In the genomic region with DNA sequence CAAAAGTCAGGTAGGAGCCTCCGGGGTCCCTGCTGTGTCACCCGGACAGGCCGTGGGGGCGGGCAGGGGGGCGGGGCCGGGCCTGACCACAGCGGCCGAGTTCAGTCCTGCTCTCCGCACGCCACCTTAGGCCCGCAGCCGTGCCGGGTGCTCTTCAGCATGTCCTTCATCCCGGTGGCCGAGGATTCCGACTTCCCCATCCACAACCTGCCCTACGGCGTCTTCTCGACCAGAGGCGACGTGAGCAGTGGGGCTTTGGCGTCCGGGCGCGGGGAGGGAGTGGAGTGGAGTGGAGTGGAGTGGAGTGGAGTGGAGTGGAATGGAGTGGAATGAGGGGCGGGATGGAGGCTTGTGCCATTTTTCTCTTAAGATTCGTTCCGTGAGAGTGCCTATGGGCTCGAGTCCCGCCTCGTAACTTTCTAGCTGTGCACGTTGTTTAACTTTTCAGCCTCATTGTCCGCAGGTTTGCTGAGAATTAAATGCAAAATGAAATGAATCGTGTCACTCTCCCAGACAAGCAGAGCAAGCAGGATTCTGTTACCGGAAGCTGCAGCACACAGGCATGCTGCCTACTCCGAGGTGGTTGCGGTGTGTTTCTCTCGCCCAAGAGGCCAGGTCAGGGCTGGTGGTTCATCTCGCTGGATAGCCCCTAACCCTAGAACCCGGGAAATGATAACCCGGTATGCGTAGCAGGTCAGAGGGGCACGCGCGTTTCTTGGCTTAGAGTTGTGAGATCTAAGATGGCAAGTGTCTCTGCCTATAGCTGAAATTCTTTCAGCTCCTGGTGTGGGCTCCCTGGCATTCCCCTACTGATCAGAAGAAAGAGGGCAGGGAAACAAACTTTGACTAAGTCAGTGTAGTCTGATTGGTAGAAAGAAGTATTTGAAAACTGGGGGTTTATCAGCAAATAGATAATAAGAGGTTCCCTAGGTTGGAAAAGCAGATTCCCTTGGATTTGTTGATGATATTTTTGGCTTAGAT, we compare ENCODE assay signal across 8 cellular contexts. TPM values are rescaled to one million over a fixed set of nuclear protein-coding genes. Genes with fewer than 3 reads are reported as not detected.
DNase-seq lines count a peak whose midpoint lies in the region; ATAC-seq and TF ChIP-seq lines count a peak whose summit lies in the region.

A gene (plus strand): TSS at position 104 of the 981 bp plus-strand sequence. CDS start 56 bp downstream, at position 160.

- peak within 1 kb of the TSS; percentile 90 for H3K27ac Mint-ChIP-seq in CD8-positive, alpha-beta T cell

- H3K4me1 Mint-ChIP-seq in CD8-positive, alpha-beta T cell (ENCODE audit: low read depth) = peaks cover 20% of the 10 kb centered on the region

- peak within 1 kb of the TSS; percentile 87 for H3K4me3 Mint-ChIP-seq in CD8-positive, alpha-beta T cell

- H3K36me3 Mint-ChIP-seq in CD8-positive, alpha-beta T cell = peaks cover 3% of the 10 kb centered on the region

- TF ChIP-seq CTCF in CD8-positive, alpha-beta T cell (IDR thresholded peaks at IDR 0.05) = no peak
- TF ChIP-seq CTCF in body of pancreas (IDR thresholded peaks at IDR 0.05) = peak in 1 of 7 experiments; percentile 5

- peak in 2 of 3 donors; percentile 37 to 49 for TF ChIP-seq POLR2A in body of pancreas (IDR thresholded peaks at IDR 0.05)

- CTCF ChIA-PET in CD8-positive, alpha-beta T cell (lab: Charles Lee) = interaction anchor here (1.2 kb wide), 1 partner anchor 20 kb away, joined by 3 read pairs; no protein-coding TSS in a partner anchor

- DNase-seq in CD8-positive, alpha-beta T cell = peak in 5 of 7 experiments; percentile 9 to 56 (median 33)
- DNase-seq in SW 1271 (lab: John Stamatoyannopoulos, UW) = peak; percentile 71 to 88
- peak; percentile 28 to 42 (median 37) for DNase-seq in body of pancreas
- no peak for DNase-seq in 8988T

- H3K4me3 ChIP-seq in CD8-positive, alpha-beta T cell (ENCODE audit: low read depth, low read length) = peak within 1 kb of the TSS; percentile 74
- H3K4me3 ChIP-seq in body of pancreas (peak within 1 kb of the TSS; percentile 19 to 53), iPS-20b (ENCODE audit: low read length) (peak within 1 kb of the TSS; percentile 85), skeletal muscle satellite cell (ENCODE audit: low read length) (peak within 1 kb of the TSS; percentile 89)

- no peaks in the 10 kb centered on the region for H3K9me3 Mint-ChIP-seq in CD8-positive, alpha-beta T cell

- H3K36me3 ChIP-seq in CD8-positive, alpha-beta T cell (ENCODE audit: insufficient read depth, low read length) = no peaks in the 10 kb centered on the region
- H3K36me3 ChIP-seq in body of pancreas (replicated peaks in 1 of 2; ENCODE audit: insufficient read depth in 1 of 2, low read depth in 2 of 2) (no peaks in the 10 kb centered on the region), iPS-20b (ENCODE audit: insufficient read depth, low read depth, low read length) (no peaks in the 10 kb centered on the region), skeletal muscle satellite cell (ENCODE audit: insufficient read depth, low read length) (no peaks in the 10 kb centered on the region)

- 1 to 2% methylated on average over 26 to 39 of the region's 45 CpGs for WGBS in body of pancreas, 2 donors

- no peaks in the 10 kb centered on the region for H3K27me3 Mint-ChIP-seq in CD8-positive, alpha-beta T cell (ENCODE audit: low read depth)

- H3K9ac ChIP-seq in iPS-20b (ENCODE audit: low read depth, low read length) (peak within 1 kb of the TSS; percentile 76; the same call in 1 of the 2 replicates), skeletal muscle satellite cell (ENCODE audit: low read depth, low read length) (peak within 1 kb of the TSS; percentile 81)

- peaks cover 14% of the 10 kb centered on the region for H3K4me1 ChIP-seq in CD8-positive, alpha-beta T cell (ENCODE audit: insufficient read depth, low read length)
- H3K4me1 ChIP-seq in body of pancreas (peaks cover 13% of the 10 kb centered on the region), iPS-20b (ENCODE audit: insufficient read depth, low read length) (peaks cover 9% of the 10 kb centered on the region), skeletal muscle satellite cell (ENCODE audit: control insufficient read depth, insufficient read depth, low read length) (peaks cover 17% of the 10 kb centered on the region)

- peak within 1 kb of the TSS; percentile 47 for H3K27ac ChIP-seq in CD8-positive, alpha-beta T cell (ENCODE audit: low read depth, low read length)
- H3K27ac ChIP-seq in body of pancreas (peak within 1 kb of the TSS; percentile 73 to 78 (median 77)), iPS-20b (ENCODE audit: low read length) (no peak within 1 kb of the TSS)

- peak; percentile 36 for ATAC-seq in CD8-positive, alpha-beta T cell
- peak; percentile 62 for ATAC-seq in GM19397 (IDR thresholded peaks at IDR 0.05; ENCODE audit: unreplicated experiment)
- peak; percentile 51 for ATAC-seq in HG03521 (IDR thresholded peaks at IDR 0.05; ENCODE audit: unreplicated experiment)
- ATAC-seq in body of pancreas = peak; percentile 69

- intact Hi-C loops in CD8-positive, alpha-beta T cell (cut with DNase I, micrococcal nuclease) = loop anchor here (1.0 to 5.0 kb wide), 8 partner anchors 94 to 849 kb away; a partner anchor contains a TSS
- intact Hi-C loops in body of pancreas (cut with DNase I) = loop anchor here (10.0 kb wide), 1 partner anchor 98 kb away; a partner anchor contains a TSS

- H3K9me3 ChIP-seq in CD8-positive, alpha-beta T cell (ENCODE audit: low read length) = no peaks in the 10 kb centered on the region
- H3K9me3 ChIP-seq in body of pancreas (no peaks in the 10 kb centered on the region), iPS-20b (ENCODE audit: insufficient read depth, low read depth, low read length) (no peaks in the 10 kb centered on the region), skeletal muscle satellite cell (replicated peaks; ENCODE audit: low read length) (no peaks in the 10 kb centered on the region)

- POLR2A ChIA-PET in CD8-positive, alpha-beta T cell (lab: Charles Lee) = interaction anchor here (1.0 to 2.6 kb wide), 3 partner anchors 20 to 93 kb away, joined by 3 to 12 read pairs (median 3); a partner anchor contains a TSS

- H3K4me2 ChIP-seq in skeletal muscle satellite cell (ENCODE audit: low read length) = peak within 1 kb of the TSS; percentile 93

- H3K27me3 ChIP-seq in CD8-positive, alpha-beta T cell (ENCODE audit: insufficient read depth, low read length) = no peaks in the 10 kb centered on the region
- H3K27me3 ChIP-seq in body of pancreas (no peaks in the 10 kb centered on the region), iPS-20b (ENCODE audit: insufficient read depth, low read length) (peaks cover 21% of the 10 kb centered on the region), skeletal muscle satellite cell (ENCODE audit: control insufficient read depth, insufficient read depth, low read length) (no peaks in the 10 kb centered on the region)

RNA-seq across cellular contexts. Expression of the gene that starts here (rescaled TPM):
- total RNA-seq in CD8-positive, alpha-beta T cell = 1 to 10 TPM; 1.9 to 2.2 TPM
- 10 to 100 TPM in 1 of 2 donors, 1 to 10 TPM in 1; 8.8 to 31.0 TPM for total RNA-seq in body of pancreas
- total RNA-seq in skeletal muscle satellite cell (2012; rRNA removed) = 26.6 and 33.6 TPM in 2 replicates

Comparison
In these comparisons a context has a peak if more than half of its experiments do, and no peak if none do; other contexts are left out.
1. H3K4me3 ChIP-seq: peak in every context shown above with its lines; median percentile 89 in skeletal muscle satellite cell; 85 in iPS-20b; 74 in CD8-positive, alpha-beta T cell; 36 in body of pancreas.